In the genomic region with DNA sequence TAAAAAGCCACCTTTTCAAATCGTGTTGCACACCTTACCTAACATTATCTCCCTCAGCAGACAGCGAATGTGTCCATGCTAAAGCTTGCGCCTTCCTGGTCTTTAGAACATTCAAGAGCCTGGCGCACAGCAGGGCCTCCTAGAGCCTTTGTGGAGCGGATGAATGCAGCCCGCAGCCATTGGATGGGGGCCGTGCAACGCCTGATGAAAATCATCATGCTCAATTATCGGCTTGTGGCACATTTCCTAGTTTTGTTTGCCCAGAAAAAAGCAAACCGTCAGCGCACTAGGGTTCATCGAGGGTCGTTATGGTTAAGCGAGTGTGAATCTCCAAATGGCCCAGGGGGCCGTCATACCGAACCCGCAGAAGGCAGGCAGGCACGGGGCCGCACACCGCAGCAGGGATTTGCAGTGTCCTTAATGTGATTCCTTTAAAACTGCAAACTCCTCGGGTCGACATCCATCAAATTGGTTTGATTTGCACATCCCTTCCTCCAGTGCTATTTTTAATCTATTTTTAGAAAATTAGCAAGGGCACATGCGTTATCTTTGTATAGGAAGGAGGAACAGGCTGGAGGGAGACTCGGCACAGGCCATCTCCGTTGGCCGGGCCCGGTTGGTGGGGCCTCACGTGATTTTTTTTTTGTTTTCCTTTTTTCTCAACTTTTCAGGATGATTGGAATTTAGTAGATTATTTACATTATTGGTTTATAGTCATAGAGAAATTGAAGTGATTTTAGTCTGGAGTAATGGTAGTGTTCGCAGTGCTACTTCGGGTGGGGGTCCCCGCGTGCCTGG, we compare ENCODE assay signal across 18 cellular contexts.
"Had no signal": no experiment of that assay in that cellular context is flagged by ENCODE, and none has a peak within 500 bp of the region (broad histone marks: within the 10 kb centered on the region; RNA-seq: fewer than 3 reads in every experiment).

No MANE protein-coding gene starts in this region.

- H3K9me3 ChIP-seq: gastroesophageal sphincter, lower lobe of right lung, tibial nerve, vagina had no signal

- H3K4me3 ChIP-seq: gastroesophageal sphincter, heart right ventricle, lower lobe of right lung, tibial nerve, vagina had no signal

- H3K36me3 ChIP-seq: heart right ventricle, lower lobe of right lung, vagina, WERI-Rb-1 had no signal

- H3K27me3 ChIP-seq: gastroesophageal sphincter, heart right ventricle, tibial nerve, vagina had no signal

- H3K27ac ChIP-seq: gastroesophageal sphincter, heart right ventricle, lower lobe of right lung, parathyroid adenoma, tibial nerve, vagina, WERI-Rb-1 had no signal

- ATAC-seq: activated CD4-positive, alpha-beta T cell treated with anti-CD3 and anti-CD28 coated beads for 36 hours; activated CD8-positive, alpha-beta memory T cell treated with anti-CD3 and anti-CD28 coated beads, Interleukin-2, amount 10 ng/mL, durations not matched to agents 7 days and 5 days; gastroesophageal sphincter; heart right ventricle; left colon; lower lobe of right lung had no signal

- H3K9ac ChIP-seq: parathyroid adenoma had no signal

- H3K4me1 ChIP-seq: parathyroid adenoma had no signal

- FAIRE-seq: astrocyte had no signal

- DNase-seq: activated CD4-positive, alpha-beta memory T cell treated with anti-CD3 and anti-CD28 coated beads for 36 hours; activated CD4-positive, alpha-beta T cell treated with anti-CD3 and anti-CD28 coated beads for 36 hours; activated CD8-positive, alpha-beta memory T cell treated with anti-CD3 and anti-CD28 coated beads, Interleukin-2, amount 10 ng/mL, durations not matched to agents 7 days and 5 days; activated naive CD4-positive, alpha-beta T cell treated with anti-CD3 and anti-CD28 coated beads, Interleukin-2, amount 50 U/mL, for 16 hours; activated T-cell treated with anti-CD3 and anti-CD28 coated beads, Interleukin-2, amount 50 U/mL, for 24 hours; heart right ventricle; left colon; lower lobe of right lung; nephron progenitor cell; stimulated activated CD4-positive, alpha-beta T cell treated with anti-CD3 and anti-CD28 coated beads, Interleukin-15, amount 100 ng/mL, for 24 hours; stimulated activated CD4-positive, alpha-beta T cell treated with anti-CD3 and anti-CD28 coated beads, Interleukin-4, amount 100 ng/mL, for 24 hours; stimulated activated naive CD4-positive, alpha-beta T cell; WERI-Rb-1 had no signal
